26 cellular contexts compared by ENCODE assay signal in the genomic region with DNA sequence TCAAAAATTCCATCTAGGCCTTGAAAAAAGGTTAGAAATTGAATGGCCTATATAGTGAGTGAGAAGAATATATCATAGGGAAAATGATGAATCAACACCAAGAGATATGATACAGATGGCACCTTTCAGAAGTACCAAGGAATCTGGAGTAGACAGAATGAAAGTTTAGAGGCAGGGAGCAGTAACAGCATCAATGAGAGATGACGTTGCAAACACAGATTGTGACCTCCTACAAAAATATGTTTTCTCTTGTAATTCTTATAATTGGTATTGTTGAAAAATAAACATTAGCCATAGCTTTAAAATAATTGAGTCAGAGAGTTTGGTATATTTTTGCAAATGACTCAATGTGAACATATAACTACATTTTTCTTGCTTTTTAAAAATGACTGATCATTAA.
"Had no signal": no experiment of that assay in that cellular context is flagged by ENCODE, and none has a peak within 500 bp of the region (broad histone marks: within the 10 kb centered on the region; RNA-seq: fewer than 3 reads in every experiment).

No MANE protein-coding gene starts in this region.

- H3K4me3 ChIP-seq: ascending aorta, lower lobe of right lung, neural progenitor cell, thoracic aorta, vagina had no signal

- H3K36me3 Mint-ChIP-seq: activated naive CD4-positive, alpha-beta T cell treated with anti-CD3 and anti-CD28 coated beads, Interleukin-2, amount 50 U/mL, for 24 hours; naive thymus-derived CD4-positive, alpha-beta T cell; neural progenitor cell; type B pancreatic cell had no signal

- DNase-seq: activated CD4-positive, alpha-beta T cell treated with anti-CD3 and anti-CD28 coated beads for 1 hour; activated CD4-positive, alpha-beta T cell treated with anti-CD3 and anti-CD28 coated beads, Interleukin-2, amount 50 U/mL, for 1 hour; activated CD8-positive, alpha-beta T cell treated with anti-CD3 and anti-CD28 coated beads, Interleukin-2, amount 10 ng/mL, durations not matched to agents 7 days and 5 days; activated gamma-delta T cell; effector memory CD4-positive, alpha-beta T cell; foreskin melanocyte; kidney; lower lobe of right lung; naive thymus-derived CD4-positive, alpha-beta T cell; stimulated activated CD4-positive, alpha-beta T cell treated with anti-CD3 and anti-CD28 coated beads, Interleukin-4, amount 100 ng/mL, for 1 hour; stimulated activated naive CD4-positive, alpha-beta T cell treated with Interleukin-2 at 50 U/mL for 16 hours; WERI-Rb-1 had no signal

- H3K27ac Mint-ChIP-seq: activated CD8-positive, alpha-beta T cell treated with anti-CD3 and anti-CD28 coated beads, Interleukin-2, amount 10 ng/mL, durations not matched to agents 7 days and 5 days; activated naive CD4-positive, alpha-beta T cell treated with anti-CD3 and anti-CD28 coated beads, Interleukin-2, amount 50 U/mL, for 24 hours; activated T-helper 1 cell treated with anti-CD3 and anti-CD28 coated beads, Interleukin-12 subunit alpha, Interleukin-12 subunit beta, Interleukin-2, Interleukin-4 antibody, amounts not matched to agents 30 ng/mL and 10 ng/mL and 1 ng/mL, durations not matched to agents 14 hours and 24 hours and 36 hours; naive thymus-derived CD4-positive, alpha-beta T cell; neural progenitor cell; T-helper 2 cell treated with Interferon-gamma antibody and Interleukin-4, amounts not matched to agents 5 μg/mL and 100 μg/mL, for 36 hours; type B pancreatic cell had no signal

- H3K9me3 Mint-ChIP-seq: activated naive CD4-positive, alpha-beta T cell treated with anti-CD3 and anti-CD28 coated beads, Interleukin-2, amount 50 U/mL, for 24 hours; activated T-helper 1 cell treated with anti-CD3 and anti-CD28 coated beads, Interleukin-12 subunit alpha, Interleukin-12 subunit beta, Interleukin-2, Interleukin-4 antibody, amounts not matched to agents 30 ng/mL and 10 ng/mL and 1 ng/mL, durations not matched to agents 14 hours and 24 hours and 36 hours; central memory CD8-positive, alpha-beta T cell; naive thymus-derived CD4-positive, alpha-beta T cell; T-helper 2 cell treated with Interferon-gamma antibody and Interleukin-4, amounts not matched to agents 5 μg/mL and 100 μg/mL, for 36 hours had no signal

- FAIRE-seq: colon, endothelial cell of umbilical vein had no signal

- H3K27me3 Mint-ChIP-seq: activated naive CD4-positive, alpha-beta T cell treated with anti-CD3 and anti-CD28 coated beads, Interleukin-2, amount 50 U/mL, for 24 hours; central memory CD8-positive, alpha-beta T cell; type B pancreatic cell had no signal

- H3K4me1 Mint-ChIP-seq: activated naive CD4-positive, alpha-beta T cell treated with anti-CD3 and anti-CD28 coated beads, Interleukin-2, amount 50 U/mL, for 24 hours; central memory CD8-positive, alpha-beta T cell; naive thymus-derived CD4-positive, alpha-beta T cell had no signal

- H3K4me3 Mint-ChIP-seq: activated CD8-positive, alpha-beta T cell treated with anti-CD3 and anti-CD28 coated beads, Interleukin-2, amount 10 ng/mL, durations not matched to agents 7 days and 5 days; activated naive CD4-positive, alpha-beta T cell treated with anti-CD3 and anti-CD28 coated beads, Interleukin-2, amount 50 U/mL, for 24 hours; activated T-helper 1 cell treated with anti-CD3 and anti-CD28 coated beads, Interleukin-12 subunit alpha, Interleukin-12 subunit beta, Interleukin-2, Interleukin-4 antibody, amounts not matched to agents 30 ng/mL and 10 ng/mL and 1 ng/mL, durations not matched to agents 14 hours and 24 hours and 36 hours; central memory CD8-positive, alpha-beta T cell; naive thymus-derived CD4-positive, alpha-beta T cell; neural progenitor cell; T-helper 2 cell treated with Interferon-gamma antibody and Interleukin-4, amounts not matched to agents 5 μg/mL and 100 μg/mL, for 36 hours; type B pancreatic cell had no signal

- ATAC-seq: activated CD8-positive, alpha-beta T cell treated with anti-CD3 and anti-CD28 coated beads, Interleukin-2, amount 10 ng/mL, durations not matched to agents 7 days and 5 days; esophagus mucosa; left lobe of liver; lower lobe of right lung; naive thymus-derived CD4-positive, alpha-beta T cell; sciatic nerve had no signal
